In genomic region chr6:98634569-98634968, GRCh38 we compare ENCODE assay signal across 16 cellular contexts.
DNase-seq lines count a peak whose midpoint lies in the region; ATAC-seq and TF ChIP-seq lines count a peak whose summit lies in the region.
"Had no signal": no experiment of that assay in that cellular context is flagged by ENCODE, and none has a peak within 500 bp of the region (broad histone marks: within the 10 kb centered on the region; RNA-seq: fewer than 3 reads in every experiment).

No MANE protein-coding gene starts in this region.

- H3K9me3 ChIP-seq in HUES6 (ENCODE audit: control insufficient read depth, insufficient read depth, low read depth, low read length) (no peaks in the 10 kb centered on the region), iPS-20b (ENCODE audit: insufficient read depth, low read depth, low read length) (no peaks in the 10 kb centered on the region), neuronal stem cell (replicated peaks in 1 of 2; ENCODE audit: control insufficient read depth in 2 of 2, insufficient read depth in 1 of 2, low read depth in 1 of 2, low read length in 2 of 2) (no peaks in the 10 kb centered on the region)

- H2BK5ac ChIP-seq in neuronal stem cell (ENCODE audit: low read length): no peak overlapping the region

- H2AFZ ChIP-seq in neuronal stem cell (ENCODE audit: low read length): no peak overlapping the region

- H3K9ac ChIP-seq in HUES6 (ENCODE audit: low read length) (no peak overlapping the region), iPS-20b (ENCODE audit: low read depth, low read length) (no peak overlapping the region), neuronal stem cell (ENCODE audit: low read depth, low read length, poor library complexity) (no peak overlapping the region)

- H3K4me3 ChIP-seq in HUES6 (ENCODE audit: low read depth, low read length): no peak overlapping the region
- H3K4me3 ChIP-seq in iPS-20b (ENCODE audit: low read length): no peak overlapping the region
- no peak overlapping the region for H3K4me3 ChIP-seq in neuronal stem cell (ENCODE audit: low read length in 2 of 2)

- intact Hi-C loops in activated CD8-positive, alpha-beta T cell treated with anti-CD3 and anti-CD28 coated beads for 36 hours (cut with micrococcal nuclease): no loop called here

- H3K27me3 ChIP-seq in HUES6 (ENCODE audit: control insufficient read depth, insufficient read depth, low read length): no peaks in the 10 kb centered on the region
- no peaks in the 10 kb centered on the region for H3K27me3 ChIP-seq in iPS-20b (ENCODE audit: insufficient read depth, low read length)
- H3K27me3 ChIP-seq in neuronal stem cell (ENCODE audit: control insufficient read depth in 3 of 3, insufficient read depth in 3 of 3, low read depth in 1 of 3, low read length in 3 of 3): no peaks in the 10 kb centered on the region

- H3K4me2 ChIP-seq in neuronal stem cell (ENCODE audit: insufficient read depth, low read length, poor library complexity, severe bottlenecking): no peak overlapping the region

- no peak overlapping the region for H2BK120ac ChIP-seq in neuronal stem cell (ENCODE audit: low read depth, low read length)

- no peak overlapping the region for H3K14ac ChIP-seq in neuronal stem cell (ENCODE audit: low read length)

- H2AK5ac ChIP-seq in neuronal stem cell (ENCODE audit: low read depth, low read length): no peak overlapping the region

- CTCF ChIA-PET in WTC11 (lab: Charles Lee): no interaction called here
- CTCF ChIA-PET in activated CD8-positive, alpha-beta T cell treated with anti-CD3 and anti-CD28 coated beads for 36 hours (lab: Charles Lee): no interaction called here

- H3K79me1 ChIP-seq in neuronal stem cell (ENCODE audit: low read depth, low read length): no peaks in the 10 kb centered on the region

- H2BK12ac ChIP-seq in neuronal stem cell (ENCODE audit: low read length): no peak overlapping the region

- peaks cover 51% of the 10 kb centered on the region for H3K4me1 ChIP-seq in HUES6 (ENCODE audit: control insufficient read depth, insufficient read depth, low read length)
- peaks cover 67% of the 10 kb centered on the region for H3K4me1 ChIP-seq in iPS-20b (ENCODE audit: insufficient read depth, low read length)
- peaks cover 25 to 59% of the 10 kb centered on the region in 2 donors for H3K4me1 ChIP-seq in neuronal stem cell (ENCODE audit: control insufficient read depth in 2 of 2, insufficient read depth in 1 of 2, low read depth in 1 of 2, low read length in 2 of 2)

- no peak overlapping the region for H4K8ac ChIP-seq in neuronal stem cell (ENCODE audit: low read depth, low read length)

- TF ChIP-seq CTCF in WTC11 (IDR thresholded peaks at IDR 0.05): no peak
- TF ChIP-seq CTCF in activated CD8-positive, alpha-beta T cell treated with anti-CD3 and anti-CD28 coated beads for 36 hours (IDR thresholded peaks at IDR 0.05): no peak

- ATAC-seq in WTC11: peak; percentile 93
- no peak for ATAC-seq in activated CD8-positive, alpha-beta T cell treated with anti-CD3 and anti-CD28 coated beads for 36 hours

- H3K9me3 Mint-ChIP-seq in WTC11: no peaks in the 10 kb centered on the region
- peaks cover 1% of the 10 kb centered on the region for H3K9me3 Mint-ChIP-seq in activated CD8-positive, alpha-beta T cell treated with anti-CD3 and anti-CD28 coated beads for 36 hours
- H3K9me3 Mint-ChIP-seq: CD4-positive, alpha-beta T cell had no signal

- peak overlapping the region; percentile 51; the same call in 1 of the 2 replicates for H3K27ac ChIP-seq in HUES6 (ENCODE audit: low read depth, low read length)
- peak overlapping the region; percentile 16 for H3K27ac ChIP-seq in iPS-20b (ENCODE audit: low read length)
- peak overlapping the region; percentile 42 for H3K27ac ChIP-seq in neuronal stem cell (replicated peaks; ENCODE audit: low read length)

- no peak overlapping the region for H4K91ac ChIP-seq in neuronal stem cell (ENCODE audit: low read depth, low read length, poor library complexity)

- WGBS in neuronal stem cell (ENCODE audit: extremely low coverage in 2 of 2, insufficient read length in 2 of 2, insufficient replicate concordance in 1 of 2), 2 donors: no CpG with 5 or more reads among the region's 3 CpGs

- H3K27me3 Mint-ChIP-seq in WTC11 (ENCODE audit: low read depth): no peaks in the 10 kb centered on the region
- peaks cover 2% of the 10 kb centered on the region for H3K27me3 Mint-ChIP-seq in activated CD8-positive, alpha-beta T cell treated with anti-CD3 and anti-CD28 coated beads for 36 hours
- H3K27me3 Mint-ChIP-seq: B cell; CD4-positive, alpha-beta T cell had no signal

- no peak overlapping the region for H3K4ac ChIP-seq in neuronal stem cell (ENCODE audit: low read length)

- DNase-seq in WTC11 (ENCODE audit: low spot score): peak; percentile 24
- DNase-seq in neuronal stem cell (ENCODE audit: low spot score): no peak
- no peak for DNase-seq in activated CD8-positive, alpha-beta T cell treated with anti-CD3 and anti-CD28 coated beads for 36 hours
- no peak for DNase-seq in NCI-H2171 (lab: John Stamatoyannopoulos, UW)
- no peak for DNase-seq in NAMALWA (ENCODE audit: low spot score)
- no peak for DNase-seq in germinal center (ENCODE audit: low spot score)
- DNase-seq: CD4-positive, alpha-beta T cell; DMS79 treated with DMSO at 0.1 percent for 48 hours; GF-D8; GOT3; NCI-H1092; NCI-H510A; SIG-M5 had no signal

- no peak overlapping the region for H2BK15ac ChIP-seq in neuronal stem cell (ENCODE audit: low read length)

- H3K4me3 Mint-ChIP-seq in WTC11: no peak overlapping the region
- H3K4me3 Mint-ChIP-seq in activated CD8-positive, alpha-beta T cell treated with anti-CD3 and anti-CD28 coated beads for 36 hours: no peak overlapping the region
- H3K4me3 Mint-ChIP-seq: B cell; CD4-positive, alpha-beta T cell had no signal

- H3K4me1 Mint-ChIP-seq in WTC11: peaks cover 84% of the 10 kb centered on the region
- H3K4me1 Mint-ChIP-seq in activated CD8-positive, alpha-beta T cell treated with anti-CD3 and anti-CD28 coated beads for 36 hours (ENCODE audit: low read depth): no peaks in the 10 kb centered on the region
- H3K4me1 Mint-ChIP-seq: B cell had no signal

- no peaks in the 10 kb centered on the region for H3K36me3 Mint-ChIP-seq in WTC11
- no peaks in the 10 kb centered on the region for H3K36me3 Mint-ChIP-seq in activated CD8-positive, alpha-beta T cell treated with anti-CD3 and anti-CD28 coated beads for 36 hours (ENCODE audit: low read depth)

- POLR2A ChIA-PET in WTC11 (lab: Charles Lee): no interaction called here
- POLR2A ChIA-PET in activated CD8-positive, alpha-beta T cell treated with anti-CD3 and anti-CD28 coated beads for 36 hours (lab: Charles Lee): interaction anchor here (0.6 kb wide), 1 partner anchor 102 kb away, joined by 4 read pairs; no protein-coding TSS in a partner anchor

- no peak overlapping the region for H3K18ac ChIP-seq in neuronal stem cell (ENCODE audit: low read length)

- H3K27ac Mint-ChIP-seq in WTC11: peak overlapping the region; percentile 72; the same call in 1 of the 2 replicates
- H3K27ac Mint-ChIP-seq in activated CD8-positive, alpha-beta T cell treated with anti-CD3 and anti-CD28 coated beads for 36 hours: no peak overlapping the region
- H3K27ac Mint-ChIP-seq: B cell; CD4-positive, alpha-beta T cell had no signal

- H3K36me3 ChIP-seq in HUES6 (ENCODE audit: control insufficient read depth, insufficient read depth, low read length): no peaks in the 10 kb centered on the region
- no peaks in the 10 kb centered on the region for H3K36me3 ChIP-seq in iPS-20b (ENCODE audit: insufficient read depth, low read depth, low read length)
- H3K36me3 ChIP-seq in neuronal stem cell (replicated peaks in 1 of 2; ENCODE audit: control insufficient read depth in 2 of 2, insufficient read depth in 2 of 2, low read length in 2 of 2): no peaks in the 10 kb centered on the region

- H3K23ac ChIP-seq in neuronal stem cell (ENCODE audit: low read depth, low read length, poor library complexity): no peak overlapping the region

TF ChIP-seq in WTC11, 78 proteins besides CTCF, POLR2A, EP300 and RAD21:
- TF ChIP-seq TEAD1 (CRISPR knock-in tag; IDR thresholded peaks at IDR 0.05) (no peak), E2F1 (CRISPR knock-in tag; IDR thresholded peaks at IDR 0.05) (no peak)
